In the genomic region with DNA sequence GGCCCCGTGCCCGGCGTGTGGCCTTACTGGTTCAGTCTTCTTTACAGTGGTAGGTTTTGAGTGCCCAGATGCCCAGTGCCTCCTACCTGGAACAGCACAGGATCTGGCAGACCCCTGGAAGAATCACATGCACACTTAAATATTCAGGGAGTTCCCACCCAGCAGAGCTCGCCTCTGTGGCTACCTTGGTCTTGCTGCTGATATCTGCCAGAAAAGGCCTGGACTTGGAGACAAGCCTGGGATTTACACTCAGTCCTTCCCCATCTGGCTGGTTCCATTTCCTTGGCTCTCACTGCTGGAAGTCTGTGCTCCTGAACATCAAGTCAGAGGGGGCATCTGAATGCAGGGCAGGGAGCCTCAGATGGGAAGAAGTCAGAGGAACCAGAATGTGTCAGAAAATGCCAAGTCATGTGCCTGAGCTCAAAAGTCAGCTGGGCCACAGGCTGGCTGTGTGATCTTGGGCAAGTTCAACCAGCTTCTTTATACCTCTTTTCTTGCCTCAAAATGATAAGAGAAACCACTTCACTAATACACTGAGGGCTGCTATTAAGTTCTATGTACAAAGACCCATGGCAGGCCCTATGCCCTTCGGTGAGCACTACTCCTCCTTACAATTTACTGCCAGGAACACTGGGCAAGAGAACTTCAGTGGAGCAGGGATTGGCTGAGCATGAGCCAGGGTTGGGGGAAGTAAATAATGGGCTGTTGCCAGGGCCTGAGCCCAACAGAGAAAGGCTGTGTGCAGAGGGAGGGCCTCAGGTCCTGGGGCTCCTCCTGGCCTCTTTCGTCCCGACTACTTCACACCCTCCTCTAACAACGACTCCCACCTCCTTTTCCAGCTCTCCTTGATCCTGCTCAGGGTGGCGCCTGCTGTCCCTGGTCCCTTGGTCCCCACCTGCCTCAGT, we compare ENCODE assay signal across 22 cellular contexts.
DNase-seq lines count a peak whose midpoint lies in the region; ATAC-seq and TF ChIP-seq lines count a peak whose summit lies in the region.
"Had no signal": no experiment of that assay in that cellular context is flagged by ENCODE, and none has a peak within 500 bp of the region (broad histone marks: within the 10 kb centered on the region; RNA-seq: fewer than 3 reads in every experiment).

No MANE protein-coding gene starts in this region.

- DNase-seq in DMS 273 (lab: John Stamatoyannopoulos, UW; ENCODE audit: unreplicated experiment) (peak; percentile 17), DMS 273 treated with DMSO at 0.1 percent for 48 hours (lab: John Stamatoyannopoulos, UW) (no peak), GDM1 (lab: John Stamatoyannopoulos, UW) (peak; percentile 34), body of pancreas (peak; percentile 48 to 79 (median 66)), nephron progenitor cell (no peak), dorsolateral prefrontal cortex (no peak)
- no peak for DNase-seq in NK-92 treated with Interleukin-12 subunit alpha and Interleukin-12 subunit beta, amount 100 ng/mL, for 24 hours (lab: John Stamatoyannopoulos, UW)
- DNase-seq: Calu3; CD8-positive, alpha-beta T cell; DMS53; GOT3; MG63; NCI-H1105; NCI-H146; NCI-H2081 treated with DMSO at 0.1 percent for 48 hours; NCI-H2171 treated with DMSO at 0.1 percent for 48 hours; SJCRH30; T-helper 1 cell had no signal

- H3K27ac Mint-ChIP-seq in nephron progenitor cell, result peak overlapping the region; percentile 48
- H3K27ac Mint-ChIP-seq: CD8-positive, alpha-beta T cell had no signal

- intact Hi-C loops in body of pancreas (cut with DNase I), result no loop called here
- intact Hi-C loops in dorsolateral prefrontal cortex (cut with DNase I), result no loop called here

- no peaks in the 10 kb centered on the region for H3K9me3 ChIP-seq in body of pancreas
- H3K9me3 ChIP-seq: BLaER1 treated with 17β-estradiol and CSF1 and Interleukin-3, amounts not matched to agents 10 nM and 100 nM; MG63; SJCRH30 had no signal

- H3K4me1 ChIP-seq in body of pancreas, result peaks cover 11% of the 10 kb centered on the region
- H3K4me1 ChIP-seq: SJCRH30 had no signal

- H3K27ac ChIP-seq in body of pancreas (peak overlapping the region in 1 of 4 donors; percentile 10), dorsolateral prefrontal cortex (no peak overlapping the region)
- H3K27ac ChIP-seq: 22Rv1; BLaER1 treated with 17β-estradiol and CSF1 and Interleukin-3, amounts not matched to agents 10 nM and 100 nM; SJCRH30 had no signal

- H3K36me3 ChIP-seq in body of pancreas (replicated peaks in 1 of 2; ENCODE audit: insufficient read depth in 1 of 2, low read depth in 2 of 2), result no peaks in the 10 kb centered on the region
- H3K36me3 ChIP-seq: BLaER1 treated with 17β-estradiol and CSF1 and Interleukin-3, amounts not matched to agents 10 nM and 100 nM; MG63; SJCRH30 had no signal

- TF ChIP-seq POLR2A in body of pancreas (IDR thresholded peaks at IDR 0.05), result no peak

- no peak overlapping the region for H3K4me3 ChIP-seq in body of pancreas
- H3K4me3 ChIP-seq in dorsolateral prefrontal cortex, result no peak overlapping the region
- H3K4me3 ChIP-seq: BLaER1 treated with 17β-estradiol and CSF1 and Interleukin-3, amounts not matched to agents 10 nM and 100 nM; MG63; SJCRH30 had no signal

- H3K4me1 Mint-ChIP-seq in nephron progenitor cell, result no peaks in the 10 kb centered on the region

- no peaks in the 10 kb centered on the region for H3K36me3 Mint-ChIP-seq in nephron progenitor cell (ENCODE audit: low read depth)
- H3K36me3 Mint-ChIP-seq: CD8-positive, alpha-beta T cell had no signal

- TF ChIP-seq CTCF in body of pancreas (IDR thresholded peaks at IDR 0.05) (no peak), nephron progenitor cell (IDR thresholded peaks at IDR 0.05) (no peak), dorsolateral prefrontal cortex (IDR thresholded peaks at IDR 0.05 in 54 of 56, conservative IDR thresholded peaks at IDR 0.05 in 2 of 56; ENCODE audit: low read depth in 1 of 56, partially characterized antibody in 56 of 56) (no peak)

- peaks cover 9% of the 10 kb centered on the region for H3K27me3 Mint-ChIP-seq in nephron progenitor cell (ENCODE audit: low read depth, poor library complexity)

- no peaks in the 10 kb centered on the region for H3K9me3 Mint-ChIP-seq in nephron progenitor cell
- H3K9me3 Mint-ChIP-seq: CD8-positive, alpha-beta T cell had no signal

- no peak overlapping the region for H3K4me3 Mint-ChIP-seq in nephron progenitor cell
- H3K4me3 Mint-ChIP-seq: CD8-positive, alpha-beta T cell had no signal

- WGBS in body of pancreas, 2 donors, result 39 to 64% methylated on average over 6 to 9 of the region's 9 CpGs

- H3K27me3 ChIP-seq in body of pancreas, result no peaks in the 10 kb centered on the region
- peaks cover 0 to 7% (median 0%) of the 10 kb centered on the region in 45 donors for H3K27me3 ChIP-seq in dorsolateral prefrontal cortex
- H3K27me3 ChIP-seq: BLaER1 treated with 17β-estradiol and CSF1 and Interleukin-3, amounts not matched to agents 10 nM and 100 nM; MG63; SJCRH30 had no signal

- ATAC-seq in body of pancreas (peak; percentile 80), HG02798 (IDR thresholded peaks at IDR 0.05; ENCODE audit: poor library complexity, unreplicated experiment) (no peak)
- ATAC-seq: CD8-positive, alpha-beta T cell; HCT116 had no signal

Comparison
In these comparisons a context has a peak if more than half of its experiments do, and no peak if none do; other contexts are left out.
1. DNase-seq: peak in DMS 273 (single experiment), GDM1 (single experiment) and body of pancreas (4 of 4); none in DMS 273 treated with DMSO at 0.1 percent for 48 hours (single experiment), nephron progenitor cell (single experiment), dorsolateral prefrontal cortex (0 of 10) and NK-92 treated with Interleukin-12 subunit alpha and Interleukin-12 subunit beta, amount 100 ng/mL, for 24 hours (single experiment).